In the genomic region with DNA sequence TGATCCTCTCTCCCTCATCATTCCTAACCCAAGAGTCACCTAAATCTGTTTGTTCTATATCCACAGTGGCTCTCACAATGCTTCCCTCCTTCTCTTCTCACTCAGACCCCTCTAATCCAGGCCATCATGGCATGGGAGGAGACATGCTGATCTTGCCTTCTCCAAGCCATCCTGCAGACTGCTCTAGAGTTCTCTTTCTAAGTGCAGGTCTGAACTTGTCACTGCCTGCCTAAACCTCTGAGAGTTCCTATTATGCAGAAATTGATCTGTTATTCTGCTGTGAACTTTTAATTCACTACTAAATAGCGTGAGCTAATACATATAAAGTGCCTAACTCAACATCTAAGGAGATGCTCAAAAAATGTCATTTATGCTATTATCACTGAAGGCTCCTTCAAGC, we compare ENCODE assay signal across 21 cellular contexts.
"Had no signal": no experiment of that assay in that cellular context is flagged by ENCODE, and none has a peak within 500 bp of the region (broad histone marks: within the 10 kb centered on the region; RNA-seq: fewer than 3 reads in every experiment).

No MANE protein-coding gene starts in this region.

- ATAC-seq: left colon, left ventricle myocardium superior, pancreas, right cardiac atrium had no signal

- FAIRE-seq: pancreas, small intestine had no signal

- H3K4me2 ChIP-seq: hepatocyte had no signal

- H3K4me1 ChIP-seq: colonic mucosa, pancreas had no signal

- H3K27ac ChIP-seq: colonic mucosa, esophagus squamous epithelium, hepatocyte, pancreas, stomach, thoracic aorta, transverse colon had no signal

- H3K4me3 ChIP-seq: colonic mucosa, esophagus squamous epithelium, hepatocyte, lung, pancreas, stomach, thoracic aorta, transverse colon had no signal

- H2AFZ ChIP-seq: hepatocyte had no signal

- H3K9me3 ChIP-seq: colonic mucosa, esophagus squamous epithelium, pancreas, stomach, thoracic aorta, transverse colon had no signal

- H3K79me2 ChIP-seq: hepatocyte had no signal

- H3K27me3 ChIP-seq: colonic mucosa, esophagus squamous epithelium, hepatocyte, pancreas, stomach, transverse colon had no signal

- H3K36me3 ChIP-seq: colonic mucosa, pancreas, stomach, thoracic aorta, transverse colon had no signal

- DNase-seq: colonic mucosa; effector CD4-positive, alpha-beta T cell; endodermal cell; esophagus squamous epithelium; foreskin fibroblast; left colon; left ventricle myocardium superior; mesendoderm; naive B cell; occipital lobe; pancreas; right cardiac atrium; small intestine; stimulated activated CD4-positive, alpha-beta T cell treated with anti-CD3 and anti-CD28 coated beads, Interleukin-12 subunit alpha, Interleukin-12 subunit beta, amount 100 ng/mL, for 4 hours; stimulated activated naive CD4-positive, alpha-beta T cell; stomach; substantia nigra; transverse colon had no signal
